In genomic region chr22:44024288-44024908, GRCh38 we compare ENCODE assay signal across 8 cellular contexts. TPM values are rescaled to one million over a fixed set of nuclear protein-coding genes. Genes with fewer than 3 reads are reported as not detected.
DNase-seq lines count a peak whose midpoint lies in the region; ATAC-seq and TF ChIP-seq lines count a peak whose summit lies in the region.

A gene with protein sequence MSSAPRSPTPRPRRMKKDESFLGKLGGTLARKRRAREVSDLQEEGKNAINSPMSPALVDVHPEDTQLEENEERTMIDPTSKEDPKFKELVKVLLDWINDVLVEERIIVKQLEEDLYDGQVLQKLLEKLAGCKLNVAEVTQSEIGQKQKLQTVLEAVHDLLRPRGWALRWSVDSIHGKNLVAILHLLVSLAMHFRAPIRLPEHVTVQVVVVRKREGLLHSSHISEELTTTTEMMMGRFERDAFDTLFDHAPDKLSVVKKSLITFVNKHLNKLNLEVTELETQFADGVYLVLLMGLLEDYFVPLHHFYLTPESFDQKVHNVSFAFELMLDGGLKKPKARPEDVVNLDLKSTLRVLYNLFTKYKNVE (plus strand): TSS chr22:44024302. CDS start chr22:44024340, 38 bp downstream.

- H3K4me3 ChIP-seq in lower leg skin (ENCODE audit: low read depth, poor library complexity, severe bottlenecking): peak within 1 kb of the TSS; percentile 25

- peaks cover 89% of the 10 kb centered on the region for H3K4me1 Mint-ChIP-seq in dendritic cell treated with granulocyte-macrophage colony-stimulating factor and Interleukin-4, amounts not matched to agents 40 ng/mL and 50 ng/mL, for 4 days (ENCODE audit: low read depth)
- H3K4me1 Mint-ChIP-seq in stimulated activated naive B cell treated with anti-CD40 and anti-IgM and Interleukin-4, amounts not matched to agents 10 μg/mL and 1 μg/mL and 100 μg/mL, for 72 hours: peaks cover 63 to 89% of the 10 kb centered on the region in 2 donors

- peak within 1 kb of the TSS; percentile 89 for H3K4me3 Mint-ChIP-seq in dendritic cell treated with granulocyte-macrophage colony-stimulating factor and Interleukin-4, amounts not matched to agents 40 ng/mL and 50 ng/mL, for 4 days
- H3K4me3 Mint-ChIP-seq in stimulated activated naive B cell treated with anti-CD40 and anti-IgM and Interleukin-4, amounts not matched to agents 10 μg/mL and 1 μg/mL and 100 μg/mL, for 72 hours: peak within 1 kb of the TSS; percentile 89 to 97

- H3K27ac Mint-ChIP-seq in dendritic cell treated with granulocyte-macrophage colony-stimulating factor and Interleukin-4, amounts not matched to agents 40 ng/mL and 50 ng/mL, for 4 days: peak within 1 kb of the TSS; percentile 100
- H3K27ac Mint-ChIP-seq in stimulated activated naive B cell treated with anti-CD40 and anti-IgM and Interleukin-4, amounts not matched to agents 10 μg/mL and 1 μg/mL and 100 μg/mL, for 72 hours: peak within 1 kb of the TSS; percentile 100

- ATAC-seq in stimulated activated naive B cell treated with anti-CD40 and anti-IgM and Interleukin-4, amounts not matched to agents 10 μg/mL and 1 μg/mL and 100 μg/mL, for 72 hours (replicated peaks): peak; percentile 12 to 15

- peak; percentile 15 for DNase-seq in activated T-cell treated with anti-CD3 and anti-CD28 coated beads for 48 hours (ENCODE audit: low read depth)
- no peak for DNase-seq in activated T-cell treated with anti-CD3 and anti-CD28 coated beads for 4 hours
- DNase-seq in SK-MEL-5 (ENCODE audit: low read depth, low spot score): peak; percentile 13
- DNase-seq in lower leg skin (ENCODE audit: low spot score in 2 of 2): no peak
- peak; percentile 34 for DNase-seq in stimulated activated naive B cell treated with anti-CD40 and anti-IgM and Interleukin-4, amounts not matched to agents 10 μg/mL and 1 μg/mL and 100 μg/mL, for 72 hours
- DNase-seq in NCI-H1092 (lab: John Stamatoyannopoulos, UW): no peak
- DNase-seq in middle frontal gyrus (ENCODE audit: extremely low spot score, low spot score): no peak

- no peaks in the 10 kb centered on the region for H3K9me3 Mint-ChIP-seq in dendritic cell treated with granulocyte-macrophage colony-stimulating factor and Interleukin-4, amounts not matched to agents 40 ng/mL and 50 ng/mL, for 4 days
- no peaks in the 10 kb centered on the region for H3K9me3 Mint-ChIP-seq in stimulated activated naive B cell treated with anti-CD40 and anti-IgM and Interleukin-4, amounts not matched to agents 10 μg/mL and 1 μg/mL and 100 μg/mL, for 72 hours

- intact Hi-C loops in dendritic cell treated with granulocyte-macrophage colony-stimulating factor and Interleukin-4, amounts not matched to agents 40 ng/mL and 50 ng/mL, for 4 days (cut with micrococcal nuclease): loop anchor here (1.0 kb wide), 1 partner anchor 12 kb away; no protein-coding TSS in a partner anchor
- intact Hi-C loops in lower leg skin (cut with DNase I; ENCODE audit: low total_unique reads): no loop called here

- in situ Hi-C loops in SK-MEL-5 (cut with HindIII; ENCODE audit: low pct_unique_long_range_greater_than_20kb, low sequenced_read_pairs): no loop called here

- peaks cover 39% of the 10 kb centered on the region for H3K36me3 Mint-ChIP-seq in dendritic cell treated with granulocyte-macrophage colony-stimulating factor and Interleukin-4, amounts not matched to agents 40 ng/mL and 50 ng/mL, for 4 days (ENCODE audit: low read depth)
- peaks cover 40 to 74% of the 10 kb centered on the region in 2 donors for H3K36me3 Mint-ChIP-seq in stimulated activated naive B cell treated with anti-CD40 and anti-IgM and Interleukin-4, amounts not matched to agents 10 μg/mL and 1 μg/mL and 100 μg/mL, for 72 hours

- TF ChIP-seq POLR2A in lower leg skin (IDR thresholded peaks at IDR 0.05): no peak

- WGBS in lower leg skin, 2 donors: 3 to 6% methylated on average over 22 to 23 of the region's 82 CpGs

- no peak for TF ChIP-seq CTCF in lower leg skin (IDR thresholded peaks at IDR 0.05)

- H3K27me3 Mint-ChIP-seq in dendritic cell treated with granulocyte-macrophage colony-stimulating factor and Interleukin-4, amounts not matched to agents 40 ng/mL and 50 ng/mL, for 4 days: no peaks in the 10 kb centered on the region
- H3K27me3 Mint-ChIP-seq in stimulated activated naive B cell treated with anti-CD40 and anti-IgM and Interleukin-4, amounts not matched to agents 10 μg/mL and 1 μg/mL and 100 μg/mL, for 72 hours: no peaks in the 10 kb centered on the region

RNA-seq across cellular contexts. Expression of the gene that starts here (rescaled TPM):
- total RNA-seq in SK-MEL-5 (2014; rRNA removed; shearing (Covaris generic)): 164 and 178 TPM in 2 replicates
- 180 and 216 TPM in 2 replicates for polyA plus RNA-seq in SK-MEL-5 (2015; cell fraction: cytosol; rRNA removed)
- polyA plus RNA-seq in SK-MEL-5 (2015; cell fraction: nucleus; rRNA removed): 37.6 and 90.4 TPM in 2 replicates
- 10 to 100 TPM; 10.5 to 25.1 (median 14.6) TPM for total RNA-seq in lower leg skin

Comparison
In these comparisons a context has a peak if more than half of its experiments do, and no peak if none do; other contexts are left out.
1. DNase-seq: peak in activated T-cell treated with anti-CD3 and anti-CD28 coated beads for 48 hours (single experiment), SK-MEL-5 (single experiment) and stimulated activated naive B cell treated with anti-CD40 and anti-IgM and Interleukin-4, amounts not matched to agents 10 μg/mL and 1 μg/mL and 100 μg/mL, for 72 hours (single experiment); none in activated T-cell treated with anti-CD3 and anti-CD28 coated beads for 4 hours (single experiment), lower leg skin (0 of 2), NCI-H1092 (single experiment) and middle frontal gyrus (single experiment).